8 cellular contexts compared by ENCODE assay signal in the genomic region with DNA sequence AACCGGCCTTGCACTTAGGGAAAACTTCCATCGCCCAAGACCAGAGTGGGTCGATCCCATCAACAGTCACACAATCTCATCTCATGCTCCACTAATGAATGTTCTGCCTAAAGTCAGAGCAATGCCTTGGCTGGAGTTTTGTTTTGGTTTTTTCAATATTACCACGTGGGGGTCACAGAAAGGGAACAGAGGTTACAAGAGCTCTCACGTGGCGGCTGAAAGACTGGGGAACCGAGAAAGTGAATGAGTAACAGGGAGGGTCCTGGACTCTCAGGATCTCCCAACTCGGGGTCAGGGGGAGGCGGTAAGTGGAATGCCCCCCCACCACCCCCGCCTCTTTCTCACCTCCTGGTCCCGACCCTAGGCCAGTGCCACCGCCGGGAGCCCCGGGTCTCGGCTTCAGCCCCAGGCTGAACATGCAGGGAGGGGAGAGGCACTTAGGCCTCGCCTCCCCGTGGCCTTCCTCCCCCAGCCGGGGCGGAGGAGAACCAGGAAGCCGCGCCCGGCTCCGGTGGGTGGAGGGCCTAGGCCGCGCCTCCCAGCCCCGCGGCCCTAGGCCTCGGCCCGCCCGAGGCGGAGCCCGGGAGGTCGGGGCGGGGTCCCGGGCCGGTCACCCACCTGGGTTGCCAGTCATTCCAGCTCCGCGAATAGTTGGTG.
DNase-seq lines count a peak whose midpoint lies in the region; ATAC-seq and TF ChIP-seq lines count a peak whose summit lies in the region.
"Not testable (repeated sequence)": the region's sequence is repeated elsewhere in the genome, so short reads cannot be mapped to it uniquely, and the experiment has no call there.

No MANE protein-coding gene starts in this region.

- H3K36me3 Mint-ChIP-seq in activated CD4-positive, alpha-beta memory T cell treated with anti-CD3 and anti-CD28 coated beads for 36 hours = not testable (repeated sequence)

- peaks cover 32% of the 10 kb centered on the region for H3K4me1 Mint-ChIP-seq in activated CD4-positive, alpha-beta memory T cell treated with anti-CD3 and anti-CD28 coated beads for 36 hours (ENCODE audit: low read depth)

- H3K27ac ChIP-seq in ectodermal cell (ENCODE audit: insufficient read depth, low read depth, low read length, poor library complexity, severe bottlenecking) (peak overlapping the region; percentile 2), left lung (peak overlapping the region; percentile 90 to 92)

- peak; percentile 40 for ATAC-seq in GM19455 (IDR thresholded peaks at IDR 0.05; ENCODE audit: unreplicated experiment)
- ATAC-seq in HG03108 (IDR thresholded peaks at IDR 0.05; ENCODE audit: unreplicated experiment) = peak; percentile 47
- ATAC-seq in left lung = peak; percentile 82

- intact Hi-C loops in activated CD4-positive, alpha-beta memory T cell treated with anti-CD3 and anti-CD28 coated beads for 36 hours (cut with micrococcal nuclease) = loop anchor here (2.0 kb wide), 1 partner anchor 18 kb away; no protein-coding TSS in a partner anchor
- intact Hi-C loops in left lung (cut with DNase I) = not testable (repeated sequence)

- peak overlapping the region; percentile 90 for H3K27ac Mint-ChIP-seq in activated CD4-positive, alpha-beta memory T cell treated with anti-CD3 and anti-CD28 coated beads for 36 hours

- H3K27me3 Mint-ChIP-seq in activated CD4-positive, alpha-beta memory T cell treated with anti-CD3 and anti-CD28 coated beads for 36 hours = not testable (repeated sequence)

- CTCF ChIA-PET in activated CD4-positive, alpha-beta memory T cell treated with anti-CD3 and anti-CD28 coated beads for 36 hours (lab: Charles Lee) = not testable (repeated sequence)

- H3K36me3 ChIP-seq in BE2C; ectodermal cell (ENCODE audit: control insufficient read depth, insufficient read depth, low read length); left lung: not testable (repeated sequence)

- not testable (repeated sequence) for H3K9me3 ChIP-seq in BE2C; ectodermal cell (ENCODE audit: control insufficient read depth, low read length); left lung

- POLR2A ChIA-PET in activated CD4-positive, alpha-beta memory T cell treated with anti-CD3 and anti-CD28 coated beads for 36 hours (lab: Charles Lee) = not testable (repeated sequence)

- peak overlapping the region; percentile 94 for H3K4me3 Mint-ChIP-seq in activated CD4-positive, alpha-beta memory T cell treated with anti-CD3 and anti-CD28 coated beads for 36 hours

- TF ChIP-seq CTCF in BE2C (IDR thresholded peaks at IDR 0.05; ENCODE audit: low read depth, low read length); left lung (IDR thresholded peaks at IDR 0.05): not testable (repeated sequence)

- not testable (repeated sequence) for DNase-seq in BE2C
- peak; percentile 27 for DNase-seq in NCI-H510A (lab: John Stamatoyannopoulos, UW)
- DNase-seq in activated CD4-positive, alpha-beta memory T cell treated with anti-CD3 and anti-CD28 coated beads for 36 hours = peak; percentile 75
- DNase-seq in left lung = peak in 1 of 2 donors; percentile 70
- DNase-seq in stimulated activated CD4-positive, alpha-beta T cell treated with anti-CD3 and anti-CD28 coated beads, Interleukin-12 subunit alpha, Interleukin-12 subunit beta, amount 100 ng/mL, for 4 hours = peak; percentile 33

- not testable (repeated sequence) for H3K9me3 Mint-ChIP-seq in activated CD4-positive, alpha-beta memory T cell treated with anti-CD3 and anti-CD28 coated beads for 36 hours

- not testable (repeated sequence) for H3K27me3 ChIP-seq in BE2C; ectodermal cell (ENCODE audit: control insufficient read depth, insufficient read depth, low read length, poor library complexity, severe bottlenecking); left lung

- 0 to 1% methylated on average over 12 to 15 of the region's 38 CpGs for WGBS in ectodermal cell, 2 experiments

- not testable (repeated sequence) for H3K4me1 ChIP-seq in BE2C; ectodermal cell (ENCODE audit: control insufficient read depth, insufficient read depth, low read length)
- peaks cover 0 to 25% of the 10 kb centered on the region in 2 donors for H3K4me1 ChIP-seq in left lung

- peak overlapping the region; percentile 57 for H3K4me3 ChIP-seq in BE2C (ENCODE audit: low read depth, low read length)
- H3K4me3 ChIP-seq in ectodermal cell (ENCODE audit: insufficient read depth, low read depth, low read length) = peak overlapping the region; percentile 55
- peak overlapping the region; percentile 51 to 57 for H3K4me3 ChIP-seq in left lung
